8 cellular contexts compared by ENCODE assay signal in the genomic region with DNA sequence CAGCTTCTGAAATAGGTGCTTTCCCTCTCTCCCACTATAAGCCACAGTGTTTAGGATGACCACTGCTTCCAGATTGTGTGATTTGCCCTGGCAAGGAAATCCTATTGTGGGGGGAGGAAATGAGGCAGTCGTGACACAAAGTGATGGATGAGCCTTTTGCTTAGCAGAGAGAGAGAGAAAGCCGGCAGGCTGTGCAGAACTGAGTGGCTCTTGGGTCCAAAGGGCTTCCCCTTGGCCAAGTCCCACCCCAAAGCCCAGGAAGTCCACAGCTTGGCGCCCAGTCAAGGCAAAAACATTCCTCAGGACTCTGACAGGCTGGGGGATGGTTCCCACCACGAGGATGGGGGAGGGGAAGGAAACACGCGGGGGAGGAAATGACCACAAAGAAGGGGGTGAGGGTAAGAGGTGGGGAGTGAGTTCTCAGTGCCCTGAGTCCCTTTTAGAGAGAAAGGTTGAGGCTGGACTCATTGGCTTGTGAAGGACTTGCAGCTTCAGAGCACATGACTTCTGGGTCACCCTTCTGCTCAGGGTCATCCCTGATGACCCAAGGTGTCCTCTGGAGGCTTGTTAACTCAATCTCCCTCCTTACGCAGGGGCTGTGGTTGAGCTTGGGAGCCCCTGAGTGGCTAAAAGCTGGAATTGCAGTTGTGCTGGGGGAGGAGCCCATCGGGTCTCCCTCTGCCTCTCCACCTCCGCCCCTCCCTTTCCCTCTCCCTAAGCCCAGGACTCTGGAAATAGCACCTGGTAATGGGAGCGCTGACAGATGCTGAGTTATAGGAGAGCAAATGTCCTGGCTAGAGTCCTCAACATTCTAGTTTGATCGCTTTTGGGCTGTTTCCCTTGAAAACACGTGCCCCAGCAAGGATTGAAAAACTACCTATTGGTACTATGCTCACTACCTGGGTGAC. TPM values are rescaled to one million over a fixed set of nuclear protein-coding genes. Genes with fewer than 3 reads are reported as not detected.
DNase-seq lines count a peak whose midpoint lies in the region; ATAC-seq, FAIRE-seq and TF ChIP-seq lines count a peak whose summit lies in the region.

No MANE protein-coding gene starts in this region.

- H3K27ac ChIP-seq in SJCRH30: no peak overlapping the region; the same call in 1 of the 2 replicates

- H3K27me3 Mint-ChIP-seq in CD14-positive monocyte (ENCODE audit: low read depth in 3 of 3): peaks cover 0 to 7% (median 0%) of the 10 kb centered on the region in 3 donors

- 0 out of 2 replicates have a peak overlapping the region, but pooled peaks have one; percentile 9 for H3K4me3 ChIP-seq in SJCRH30

- peak overlapping the region; percentile 48 to 71 for H3K4me3 Mint-ChIP-seq in CD14-positive monocyte

- peak; percentile 46 for ATAC-seq in GM21447 (IDR thresholded peaks at IDR 0.05; ENCODE audit: unreplicated experiment)
- peak; percentile 46 to 52 for ATAC-seq in activated naive CD4-positive, alpha-beta T cell treated with anti-CD3 and anti-CD28 coated beads, Interleukin-2, amount 50 U/mL, for 72 hours

- peaks cover 0 to 3% (median 0%) of the 10 kb centered on the region in 7 donors for H3K9me3 Mint-ChIP-seq in CD14-positive monocyte
- H3K9me3 Mint-ChIP-seq in activated naive CD4-positive, alpha-beta T cell treated with anti-CD3 and anti-CD28 coated beads, Interleukin-2, amount 50 U/mL, for 72 hours: no peaks in the 10 kb centered on the region

- FAIRE-seq in urothelium cell line (lab: Jason Lieb, UNC): no peak

- peaks cover 58% of the 10 kb centered on the region for H3K4me1 ChIP-seq in SJCRH30

- H3K4me1 Mint-ChIP-seq in CD14-positive monocyte: peaks cover 70% of the 10 kb centered on the region

- DNase-seq in CD14-positive monocyte (ENCODE audit: low spot score): peak; percentile 87
- DNase-seq in NCI-H1048 (lab: John Stamatoyannopoulos, UW): peak; percentile 34
- DNase-seq in SJCRH30: peak; percentile 87 to 93
- DNase-seq in activated naive CD4-positive, alpha-beta T cell treated with anti-CD3 and anti-CD28 coated beads, Interleukin-2, amount 50 U/mL, for 72 hours (ENCODE audit: low spot score in 2 of 2): peak; percentile 68 to 79
- DNase-seq in germinal center (ENCODE audit: low spot score): peak; percentile 83
- peak in 51 of 56 donors; percentile 45 to 89 (median 72) for DNase-seq in nucleus accumbens (lab: John Stamatoyannopoulos, UW)
- DNase-seq in urothelium cell line (ENCODE audit: low spot score): peak; percentile 88

- no peaks in the 10 kb centered on the region for H3K27me3 ChIP-seq in SJCRH30

- no peaks in the 10 kb centered on the region for H3K9me3 ChIP-seq in SJCRH30 (replicated peaks)

- no peaks in the 10 kb centered on the region for H3K36me3 Mint-ChIP-seq in CD14-positive monocyte
- H3K36me3 Mint-ChIP-seq in activated naive CD4-positive, alpha-beta T cell treated with anti-CD3 and anti-CD28 coated beads, Interleukin-2, amount 50 U/mL, for 72 hours: peaks cover 0 to 5% of the 10 kb centered on the region in 2 donors

- intact Hi-C loops in CD14-positive monocyte (cut with micrococcal nuclease): loop anchor here (2.0 to 10.0 kb wide), 4 partner anchors 49 to 173 kb away; a partner anchor contains a TSS

- peak overlapping the region; percentile 70 to 88 (median 82) for H3K27ac Mint-ChIP-seq in CD14-positive monocyte
- peak overlapping the region; percentile 74 to 87 for H3K27ac Mint-ChIP-seq in activated naive CD4-positive, alpha-beta T cell treated with anti-CD3 and anti-CD28 coated beads, Interleukin-2, amount 50 U/mL, for 72 hours

- peak; percentile 86 for TF ChIP-seq CTCF in CD14-positive monocyte (IDR thresholded peaks at IDR 0.05)

- no peaks in the 10 kb centered on the region for H3K36me3 ChIP-seq in SJCRH30

RNA-seq across cellular contexts. Expression of a gene that starts 10.3 kb away (rescaled TPM):
- polyA plus RNA-seq in CD14-positive monocyte: 10 to 100 TPM in 1 of 2 donors, 1 to 10 TPM in 1; 10.0 to 11.4 TPM
- 72.9 and 76.1 TPM in 2 replicates for total RNA-seq in SJCRH30 (2014; rRNA removed; shearing (Covaris generic))
- 100 to 1,000 TPM in 1 of 2 donors, 10 to 100 TPM in 1; 83.4 to 140 TPM for total RNA-seq in activated naive CD4-positive, alpha-beta T cell treated with anti-CD3 and anti-CD28 coated beads, Interleukin-2, amount 50 U/mL, for 72 hours

RNA-seq across cellular contexts. Expression of a gene that starts 11.1 kb away (rescaled TPM):
- polyA plus RNA-seq in CD14-positive monocyte: under 1 TPM; 0.28 to 0.31 TPM
- total RNA-seq in SJCRH30 (2014; rRNA removed; shearing (Covaris generic)): 1.0 and 1.4 TPM in 2 replicates
- 10 to 100 TPM in 1 of 2 donors, 1 to 10 TPM in 1; 4.8 to 26.7 TPM for total RNA-seq in activated naive CD4-positive, alpha-beta T cell treated with anti-CD3 and anti-CD28 coated beads, Interleukin-2, amount 50 U/mL, for 72 hours

RNA-seq across cellular contexts. Expression of a gene that starts 28.9 kb away (rescaled TPM):
- polyA plus RNA-seq in CD14-positive monocyte: 10 to 100 TPM; 19.0 to 30.2 TPM
- total RNA-seq in SJCRH30 (2014; rRNA removed; shearing (Covaris generic)): 53.8 and 58.5 TPM in 2 replicates
- total RNA-seq in activated naive CD4-positive, alpha-beta T cell treated with anti-CD3 and anti-CD28 coated beads, Interleukin-2, amount 50 U/mL, for 72 hours: 100 to 1,000 TPM; 104 to 212 TPM

RNA-seq across cellular contexts. Expression of a gene that starts 48.7 kb away (rescaled TPM):
- polyA plus RNA-seq in CD14-positive monocyte: 1 to 10 TPM; 2.5 to 3.8 TPM
- 13.3 and 14.4 TPM in 2 replicates for total RNA-seq in SJCRH30 (2014; rRNA removed; shearing (Covaris generic))
- 10 to 100 TPM; 14.5 to 19.3 TPM for total RNA-seq in activated naive CD4-positive, alpha-beta T cell treated with anti-CD3 and anti-CD28 coated beads, Interleukin-2, amount 50 U/mL, for 72 hours

RNA-seq across cellular contexts. Expression of a gene that starts 57.3 kb away (rescaled TPM):
- 10 to 100 TPM; 24.9 to 34.1 TPM for polyA plus RNA-seq in CD14-positive monocyte
- 41.8 and 55.0 TPM in 2 replicates for total RNA-seq in SJCRH30 (2014; rRNA removed; shearing (Covaris generic))
- total RNA-seq in activated naive CD4-positive, alpha-beta T cell treated with anti-CD3 and anti-CD28 coated beads, Interleukin-2, amount 50 U/mL, for 72 hours: 100 to 1,000 TPM; 106 to 133 TPM

Comparison
In these comparisons a context has a peak if more than half of its experiments do, and no peak if none do; other contexts are left out.
1. DNase-seq: peak in every context shown above with its lines; median percentile 90 in SJCRH30; 88 in urothelium cell line; 87 in CD14-positive monocyte; 83 in germinal center; 74 in activated naive CD4-positive, alpha-beta T cell treated with anti-CD3 and anti-CD28 coated beads, Interleukin-2, amount 50 U/mL, for 72 hours; 72 in nucleus accumbens; 34 in NCI-H1048.